In genomic region chr14:105023144-105023543, GRCh38 we compare ENCODE assay signal across 13 cellular contexts. TPM values are rescaled to one million over a fixed set of nuclear protein-coding genes. Genes with fewer than 3 reads are reported as not detected.
A peak's percentile ranks its signal among the peaks of the same experiment; 100 is the strongest.
DNase-seq lines count a peak whose midpoint lies in the region; ATAC-seq and TF ChIP-seq lines count a peak whose summit lies in the region.
"Had no signal": no experiment of that assay in that cellular context is flagged by ENCODE, and none has a peak within 500 bp of the region (broad histone marks: within the 10 kb centered on the region; RNA-seq: fewer than 3 reads in every experiment).

No MANE protein-coding gene starts in this region.

- H3K27ac ChIP-seq in brain microvascular endothelial cell = peak overlapping the region; percentile 98

- no peak for DNase-seq in activated T-cell treated with anti-CD3 and anti-CD28 coated beads, Interleukin-2, amount 50 U/mL, for 24 hours
- DNase-seq in activated T-cell treated with anti-CD3 and anti-CD28 coated beads for 4 hours (no peak), RPMI7951 (ENCODE audit: low read depth) (peak; percentile 26), brain microvascular endothelial cell (peak; percentile 57), osteocyte (ENCODE audit: extremely low spot score, unreplicated experiment) (no peak), NCI-H2029 (lab: John Stamatoyannopoulos, UW) (no peak), NCI-H1930 (lab: John Stamatoyannopoulos, UW) (no peak)
- DNase-seq: activated CD4-positive, alpha-beta T cell treated with anti-CD3 and anti-CD28 coated beads for 4 hours; DMS79 treated with DMSO at 0.1 percent for 48 hours; left cardiac atrium; NCI-H1436; stimulated activated CD4-positive, alpha-beta T cell treated with anti-CD3 and anti-CD28 coated beads, Interleukin-12 subunit alpha, Interleukin-12 subunit beta, amount 100 ng/mL, for 4 hours had no signal

- in situ Hi-C loops in brain microvascular endothelial cell (cut with HindIII; ENCODE audit: low pct_ligation_motif_present, low sequenced_read_pairs) = no loop called here

- TF ChIP-seq CTCF in brain microvascular endothelial cell (IDR thresholded peaks at IDR 0.05; ENCODE audit: low read depth, low read length, missing control alignments) = no peak
- no peak for TF ChIP-seq CTCF in osteocyte (IDR thresholded peaks at IDR 0.05)

- H3K27ac Mint-ChIP-seq in activated T-cell treated with anti-CD3 and anti-CD28 coated beads, Interleukin-2, amount 50 U/mL, for 24 hours = peak overlapping the region; percentile 1
- peak overlapping the region; percentile 85 for H3K27ac Mint-ChIP-seq in osteocyte (ENCODE audit: unreplicated experiment)

- H3K9me3 Mint-ChIP-seq in activated T-cell treated with anti-CD3 and anti-CD28 coated beads, Interleukin-2, amount 50 U/mL, for 24 hours = no peaks in the 10 kb centered on the region
- H3K9me3 Mint-ChIP-seq in osteocyte (ENCODE audit: unreplicated experiment) = no peaks in the 10 kb centered on the region

- H3K4me3 Mint-ChIP-seq in activated T-cell treated with anti-CD3 and anti-CD28 coated beads, Interleukin-2, amount 50 U/mL, for 24 hours = peak overlapping the region; percentile 99
- no peak overlapping the region for H3K4me3 Mint-ChIP-seq in osteocyte (ENCODE audit: unreplicated experiment)

- H3K36me3 ChIP-seq in brain microvascular endothelial cell (replicated peaks) = no peaks in the 10 kb centered on the region

- H3K4me3 ChIP-seq in brain microvascular endothelial cell (ENCODE audit: low read depth, low read length) = no peak overlapping the region

- peaks cover 70% of the 10 kb centered on the region for H3K4me1 Mint-ChIP-seq in activated T-cell treated with anti-CD3 and anti-CD28 coated beads, Interleukin-2, amount 50 U/mL, for 24 hours (ENCODE audit: low read depth)
- peaks cover 56% of the 10 kb centered on the region for H3K4me1 Mint-ChIP-seq in osteocyte (ENCODE audit: unreplicated experiment)

- H3K27me3 Mint-ChIP-seq in activated T-cell treated with anti-CD3 and anti-CD28 coated beads, Interleukin-2, amount 50 U/mL, for 24 hours = no peaks in the 10 kb centered on the region
- no peaks in the 10 kb centered on the region for H3K27me3 Mint-ChIP-seq in osteocyte (ENCODE audit: unreplicated experiment)

- H3K36me3 Mint-ChIP-seq in activated T-cell treated with anti-CD3 and anti-CD28 coated beads, Interleukin-2, amount 50 U/mL, for 24 hours (ENCODE audit: low read depth) = peaks cover 31% of the 10 kb centered on the region
- no peaks in the 10 kb centered on the region for H3K36me3 Mint-ChIP-seq in osteocyte (ENCODE audit: unreplicated experiment)

- no peaks in the 10 kb centered on the region for H3K27me3 ChIP-seq in brain microvascular endothelial cell (replicated peaks)

- ATAC-seq in HG03095 (IDR thresholded peaks at IDR 0.05; ENCODE audit: unreplicated experiment) = no peak
- ATAC-seq: left cardiac atrium had no signal

RNA-seq across cellular contexts. Expression of gene CDCA4, which starts 2.3 kb away (rescaled TPM):
- total RNA-seq in RPMI7951 (2014; rRNA removed; shearing (Covaris generic)) = 39.0 and 42.3 TPM in 2 replicates
- total RNA-seq in osteocyte = 14.6 and 17.4 TPM in 2 replicates

RNA-seq across cellular contexts. Expression of gene CLBA1, which starts 37.6 kb away (rescaled TPM):
- 3.9 and 8.2 TPM in 2 replicates for total RNA-seq in RPMI7951 (2014; rRNA removed; shearing (Covaris generic))
- 7.5 and 7.7 TPM in 2 replicates for total RNA-seq in osteocyte

RNA-seq across cellular contexts. Expression of gene GPR132, which starts 42.1 kb away (rescaled TPM):
- total RNA-seq in RPMI7951 (2014; rRNA removed; shearing (Covaris generic)) = under 0.01 TPM in 1 of 2 replicates, not detected in the other
- total RNA-seq in osteocyte = 0.16 and 0.24 TPM in 2 replicates

RNA-seq across cellular contexts. Expression of gene AHNAK2, which starts 45.0 kb away (rescaled TPM):
- total RNA-seq in RPMI7951 (2014; rRNA removed; shearing (Covaris generic)) = 3.6 and 3.7 TPM in 2 replicates
- 145 and 183 TPM in 2 replicates for total RNA-seq in osteocyte

Comparison
In these comparisons a context has a peak if more than half of its experiments do, and no peak if none do; other contexts are left out.
1. DNase-seq: peak in RPMI7951 (single experiment) and brain microvascular endothelial cell (single experiment); none in activated T-cell treated with anti-CD3 and anti-CD28 coated beads, Interleukin-2, amount 50 U/mL, for 24 hours (single experiment), activated T-cell treated with anti-CD3 and anti-CD28 coated beads for 4 hours (single experiment), osteocyte (single experiment), NCI-H2029 (single experiment) and NCI-H1930 (0 of 2).